26 cellular contexts compared by ENCODE assay signal in genomic region chr1:181440510-181440909, GRCh38. TPM values are rescaled to one million over a fixed set of nuclear protein-coding genes. Genes with fewer than 3 reads are reported as not detected.
"Had no signal": no experiment of that assay in that cellular context is flagged by ENCODE, and none has a peak within 500 bp of the region (broad histone marks: within the 10 kb centered on the region; RNA-seq: fewer than 3 reads in every experiment).

No MANE protein-coding gene starts in this region.

- H3K27me3 ChIP-seq: colonic mucosa had no signal

- ATAC-seq: gastrocnemius medialis, heart right ventricle, left cardiac atrium, left lung, left ventricle myocardium superior, lower lobe of right lung had no signal

- H3K27ac ChIP-seq: colonic mucosa, dorsolateral prefrontal cortex, esophagus squamous epithelium, gastrocnemius medialis, heart right ventricle, left lung, lower lobe of right lung had no signal

- H3K9me3 ChIP-seq: colonic mucosa, esophagus squamous epithelium, gastrocnemius medialis, heart right ventricle, left lung, lower lobe of right lung, mucosa of descending colon had no signal

- H3K4me1 ChIP-seq: colonic mucosa, esophagus squamous epithelium, gastrocnemius medialis, heart right ventricle, left lung, lower lobe of right lung had no signal

- H3K36me3 ChIP-seq: colonic mucosa, esophagus squamous epithelium, gastrocnemius medialis, heart right ventricle, left lung, lower lobe of right lung had no signal

- H3K4me3 ChIP-seq: colonic mucosa, dorsolateral prefrontal cortex, esophagus squamous epithelium, gastrocnemius medialis, heart right ventricle, left lung, lower lobe of right lung, mucosa of descending colon had no signal

- H3K4me1 Mint-ChIP-seq: immature natural killer cell, naive B cell had no signal

- H3K27ac Mint-ChIP-seq: immature natural killer cell, mesothelial cell of epicardium, naive B cell had no signal

- DNase-seq: colonic mucosa; dermis blood vessel endothelial cell; dorsolateral prefrontal cortex; effector CD4-positive, alpha-beta T cell; effector memory CD4-positive, alpha-beta T cell; esophagus squamous epithelium; foreskin fibroblast; foreskin melanocyte; gastrocnemius medialis; glutamatergic neuron; head of caudate nucleus; heart right ventricle; hypothalamus; immature natural killer cell; left cardiac atrium; left ventricle myocardium superior; lower lobe of right lung; mesenchymal stem cell; mucosa of descending colon; naive B cell had no signal

- H3K4me3 Mint-ChIP-seq: immature natural killer cell, mesothelial cell of epicardium, naive B cell had no signal

- H3K9me3 Mint-ChIP-seq: immature natural killer cell, mesothelial cell of epicardium had no signal

- H3K36me3 Mint-ChIP-seq: immature natural killer cell, mesothelial cell of epicardium, naive B cell had no signal

RNA-seq across cellular contexts. Expression of gene CACNA1E, which starts 42.8 kb away (rescaled TPM):
- total RNA-seq: chondrocyte, dermis blood vessel endothelial cell, endothelial cell of umbilical vein, glomerular endothelial cell had no signal
- polyA plus RNA-seq: endothelial cell of umbilical vein, immature natural killer cell, keratinocyte had no signal
